In genomic region chr11:103924166-103925013, GRCh38 we compare ENCODE assay signal across 23 cellular contexts.
DNase-seq lines count a peak whose midpoint lies in the region; ATAC-seq, FAIRE-seq and TF ChIP-seq lines count a peak whose summit lies in the region.
"Had no signal": no experiment of that assay in that cellular context is flagged by ENCODE, and none has a peak within 500 bp of the region (broad histone marks: within the 10 kb centered on the region; RNA-seq: fewer than 3 reads in every experiment).

No MANE protein-coding gene starts in this region.

- H3K9me3 Mint-ChIP-seq in Calu3 (ENCODE audit: low read depth, unreplicated experiment) (no peaks in the 10 kb centered on the region), astrocyte (ENCODE audit: unreplicated experiment) (no peaks in the 10 kb centered on the region), natural killer cell (no peaks in the 10 kb centered on the region)
- H3K9me3 Mint-ChIP-seq: activated CD4-positive, alpha-beta T cell treated with anti-CD3 and anti-CD28 coated beads, Interleukin-2, amount 10 ng/mL, durations not matched to agents 7 days and 5 days; activated naive CD4-positive, alpha-beta T cell treated with anti-CD3 and anti-CD28 coated beads, Interleukin-2, amount 50 U/mL, for 72 hours; naive B cell; T-helper 1 cell treated with Interleukin-12 subunit alpha and Interleukin-12 subunit beta and Interleukin-4 antibody, amounts not matched to agents 30 μg/mL and 1 μg/mL, for 36 hours had no signal

- no TSS peak for BruUV-seq in Calu3 (replicated peaks; lab: Mats Ljungman, UMichigan)

- peak in 2 of 3 donors; percentile 18 to 42 for ATAC-seq in natural killer cell
- ATAC-seq in GM21381 (IDR thresholded peaks at IDR 0.05; ENCODE audit: unreplicated experiment), result no peak
- ATAC-seq in stimulated activated naive CD8-positive, alpha-beta T cell treated with anti-CD3 and anti-CD28 coated beads, Interleukin-15, Interleukin-2, amounts not matched to agents 100 U/mL and 50 U/mL, for 24 hours, result no peak
- ATAC-seq in HG02623 (IDR thresholded peaks at IDR 0.05; ENCODE audit: unreplicated experiment), result no peak
- ATAC-seq: activated naive CD4-positive, alpha-beta T cell treated with anti-CD3 and anti-CD28 coated beads, Interleukin-2, amount 50 U/mL, for 72 hours; Panc1 had no signal

- H3K79me2 ChIP-seq in Loucy (ENCODE audit: insufficient read depth, low read length) (no peaks in the 10 kb centered on the region), astrocyte (ENCODE audit: insufficient read depth, low read length) (no peaks in the 10 kb centered on the region)

- H3K36me3 ChIP-seq in Loucy (ENCODE audit: insufficient read depth, low read length), result no peaks in the 10 kb centered on the region
- no peaks in the 10 kb centered on the region for H3K36me3 ChIP-seq in astrocyte (ENCODE audit: insufficient read depth, low read length)
- H3K36me3 ChIP-seq: HAP-1 had no signal

- no peak overlapping the region for H3K4me3 Mint-ChIP-seq in Calu3 (ENCODE audit: low read depth, unreplicated experiment)
- no peak overlapping the region for H3K4me3 Mint-ChIP-seq in astrocyte (ENCODE audit: unreplicated experiment)
- H3K4me3 Mint-ChIP-seq in natural killer cell, result peak overlapping the region; percentile 35
- H3K4me3 Mint-ChIP-seq: activated CD4-positive, alpha-beta T cell treated with anti-CD3 and anti-CD28 coated beads, Interleukin-2, amount 10 ng/mL, durations not matched to agents 7 days and 5 days; naive B cell; T-helper 1 cell treated with Interleukin-12 subunit alpha and Interleukin-12 subunit beta and Interleukin-4 antibody, amounts not matched to agents 30 μg/mL and 1 μg/mL, for 36 hours had no signal

- CTCF ChIA-PET in Calu3 (lab: Charles Lee), result no interaction called here

- H3K9ac ChIP-seq in Loucy (ENCODE audit: low read depth, low read length, poor library complexity, severe bottlenecking) (no peak overlapping the region), astrocyte (ENCODE audit: low read length) (no peak overlapping the region)
- H3K9ac ChIP-seq: KMS-11 had no signal

- no peaks in the 10 kb centered on the region for H3K9me2 ChIP-seq in Loucy (replicated peaks; ENCODE audit: low read depth, low read length)

- peak overlapping the region; percentile 39 for H3K27ac ChIP-seq in astrocyte (ENCODE audit: low read depth, low read length)
- H3K27ac ChIP-seq: KMS-11 had no signal

- peak overlapping the region; percentile 62 for H3K27ac Mint-ChIP-seq in Calu3 (ENCODE audit: unreplicated experiment)
- H3K27ac Mint-ChIP-seq in astrocyte (ENCODE audit: unreplicated experiment), result peak overlapping the region; percentile 68
- H3K27ac Mint-ChIP-seq in natural killer cell, result peak overlapping the region; percentile 60 to 77
- H3K27ac Mint-ChIP-seq: activated CD4-positive, alpha-beta T cell treated with anti-CD3 and anti-CD28 coated beads, Interleukin-2, amount 10 ng/mL, durations not matched to agents 7 days and 5 days; activated naive CD4-positive, alpha-beta T cell treated with anti-CD3 and anti-CD28 coated beads, Interleukin-2, amount 50 U/mL, for 72 hours; naive B cell; T-helper 1 cell treated with Interleukin-12 subunit alpha and Interleukin-12 subunit beta and Interleukin-4 antibody, amounts not matched to agents 30 μg/mL and 1 μg/mL, for 36 hours had no signal

- H3K4me2 ChIP-seq in Loucy (ENCODE audit: low read depth, low read length, poor library complexity, severe bottlenecking) (no peak overlapping the region), astrocyte (ENCODE audit: low read length) (peak overlapping the region; percentile 24)
- H3K4me2 ChIP-seq: KMS-11 had no signal

- H3F3A ChIP-seq in Loucy (ENCODE audit: low read depth), result no peaks in the 10 kb centered on the region

- H3K36me3 Mint-ChIP-seq in Calu3 (ENCODE audit: insufficient read depth, unreplicated experiment) (no peaks in the 10 kb centered on the region), astrocyte (ENCODE audit: low read depth, unreplicated experiment) (no peaks in the 10 kb centered on the region), natural killer cell (no peaks in the 10 kb centered on the region)
- H3K36me3 Mint-ChIP-seq: activated naive CD4-positive, alpha-beta T cell treated with anti-CD3 and anti-CD28 coated beads, Interleukin-2, amount 50 U/mL, for 72 hours; naive B cell had no signal

- H4K20me1 ChIP-seq in Loucy (ENCODE audit: insufficient read depth, low read length, poor library complexity, severe bottlenecking) (no peaks in the 10 kb centered on the region), astrocyte (ENCODE audit: insufficient read depth, low read length) (no peaks in the 10 kb centered on the region)

- no peaks in the 10 kb centered on the region for H3K4me1 ChIP-seq in Loucy (ENCODE audit: insufficient read depth, low read length, poor library complexity, severe bottlenecking)
- H3K4me1 ChIP-seq in astrocyte (ENCODE audit: insufficient read depth, low read length), result peaks cover 5% of the 10 kb centered on the region
- H3K4me1 ChIP-seq: HAP-1 had no signal

- FAIRE-seq in astrocyte (lab: Jason Lieb, UNC), result no peak
- FAIRE-seq: colon, HTR-8/SVneo had no signal

- H3K27me3 ChIP-seq in Loucy (ENCODE audit: insufficient read depth, low read length, poor library complexity, severe bottlenecking) (no peaks in the 10 kb centered on the region), astrocyte (ENCODE audit: insufficient read depth, low read length) (no peaks in the 10 kb centered on the region)

- DNase-seq in Calu3, result no peak
- DNase-seq in astrocyte (ENCODE audit: low read depth), result peak; percentile 47
- DNase-seq in natural killer cell, result no peak
- DNase-seq in Kasumi-1 (lab: John Stamatoyannopoulos, UW), result no peak
- DNase-seq in stimulated activated naive CD8-positive, alpha-beta T cell treated with anti-CD3 and anti-CD28 coated beads, Interleukin-15, Interleukin-2, amounts not matched to agents 100 U/mL and 50 U/mL, for 24 hours, result no peak
- DNase-seq: activated CD4-positive, alpha-beta T cell treated with anti-CD3 and anti-CD28 coated beads, Interleukin-2, amount 10 ng/mL, durations not matched to agents 7 days and 5 days; C1 segment of cervical spinal cord; mesenchymal stem cell; naive B cell; NCI-H1092 treated with DMSO at 0.1 percent for 48 hours; NCI-H2029 treated with DMSO at 0.1 percent for 48 hours; NCI-H446 treated with DMSO at 0.1 percent for 48 hours; substantia nigra had no signal

- H3K4me3 ChIP-seq in Loucy (ENCODE audit: low read length, poor library complexity, severe bottlenecking) (no peak overlapping the region), astrocyte (ENCODE audit: insufficient read depth, low read depth, low read length) (no peak overlapping the region)
- H3K4me3 ChIP-seq: HAP-1 had no signal

- H3K4me1 Mint-ChIP-seq in Calu3 (ENCODE audit: low read depth, unreplicated experiment) (peaks cover 33% of the 10 kb centered on the region), astrocyte (ENCODE audit: low read depth, unreplicated experiment) (peaks cover 29% of the 10 kb centered on the region), natural killer cell (peaks cover 26% of the 10 kb centered on the region in 2 donors)
- H3K4me1 Mint-ChIP-seq: activated CD4-positive, alpha-beta T cell treated with anti-CD3 and anti-CD28 coated beads, Interleukin-2, amount 10 ng/mL, durations not matched to agents 7 days and 5 days had no signal

- intact Hi-C loops in Calu3 (cut with micrococcal nuclease; ENCODE audit: unreplicated experiment), result loop anchor here (5.0 to 10.0 kb wide), 3 partner anchors 117 to 1940 kb away; no protein-coding TSS in a partner anchor
- intact Hi-C loops in natural killer cell (cut with micrococcal nuclease), result loop anchor here (5.0 kb wide), 1 partner anchor 408 kb away; no protein-coding TSS in a partner anchor

- H3K27me3 Mint-ChIP-seq in Calu3 (ENCODE audit: unreplicated experiment), result no peaks in the 10 kb centered on the region
- H3K27me3 Mint-ChIP-seq in astrocyte (ENCODE audit: low read depth, unreplicated experiment), result no peaks in the 10 kb centered on the region
- no peaks in the 10 kb centered on the region for H3K27me3 Mint-ChIP-seq in natural killer cell (ENCODE audit: low read depth in 2 of 2)
- H3K27me3 Mint-ChIP-seq: activated CD4-positive, alpha-beta T cell treated with anti-CD3 and anti-CD28 coated beads, Interleukin-2, amount 10 ng/mL, durations not matched to agents 7 days and 5 days; naive B cell had no signal

- H3K9me3 ChIP-seq in Loucy (ENCODE audit: insufficient read depth, low read depth, low read length), result no peaks in the 10 kb centered on the region
- no peaks in the 10 kb centered on the region for H3K9me3 ChIP-seq in astrocyte (ENCODE audit: insufficient read depth, low read depth, low read length)
- H3K9me3 ChIP-seq: HAP-1 had no signal

- 0 out of 2 replicates have a peak overlapping the region, but pooled peaks have one; percentile 8 for H2AFZ ChIP-seq in Loucy (ENCODE audit: low read length)
- H2AFZ ChIP-seq in astrocyte (ENCODE audit: low read depth, low read length), result no peak overlapping the region

- TF ChIP-seq CTCF in Calu3 (IDR thresholded peaks at IDR 0.05; ENCODE audit: unreplicated experiment), result no peak
- TF ChIP-seq CTCF in Loucy (conservative IDR thresholded peaks at IDR 0.05; ENCODE audit: low read length), result no peak
- no peak for TF ChIP-seq CTCF in astrocyte (IDR thresholded peaks at IDR 0.05; ENCODE audit: insufficient read depth, low read depth, low read length)
- TF ChIP-seq CTCF in natural killer cell (IDR thresholded peaks at IDR 0.05), result no peak

Comparison
In these comparisons a context has a peak if more than half of its experiments do, and no peak if none do; other contexts are left out.
1. ATAC-seq: peak in natural killer cell (2 of 3); none in GM21381 (single experiment), stimulated activated naive CD8-positive, alpha-beta T cell treated with anti-CD3 and anti-CD28 coated beads, Interleukin-15, Interleukin-2, amounts not matched to agents 100 U/mL and 50 U/mL, for 24 hours (single experiment) and HG02623 (single experiment).
2. Peak in every context shown above with its lines, with median percentiles within 50 percentile points of each other: H3K27ac Mint-ChIP-seq.